In genomic region chr17:16442141-16442540, GRCh38 we compare ENCODE assay signal across 1 cellular context.
TF ChIP-seq lines count a peak whose summit lies in the region.

No MANE protein-coding gene starts in this region.

TF ChIP-seq in K562, 482 proteins besides CTCF, POLR2A, EP300 and RAD21:
- TF ChIP-seq, protein P1, sequence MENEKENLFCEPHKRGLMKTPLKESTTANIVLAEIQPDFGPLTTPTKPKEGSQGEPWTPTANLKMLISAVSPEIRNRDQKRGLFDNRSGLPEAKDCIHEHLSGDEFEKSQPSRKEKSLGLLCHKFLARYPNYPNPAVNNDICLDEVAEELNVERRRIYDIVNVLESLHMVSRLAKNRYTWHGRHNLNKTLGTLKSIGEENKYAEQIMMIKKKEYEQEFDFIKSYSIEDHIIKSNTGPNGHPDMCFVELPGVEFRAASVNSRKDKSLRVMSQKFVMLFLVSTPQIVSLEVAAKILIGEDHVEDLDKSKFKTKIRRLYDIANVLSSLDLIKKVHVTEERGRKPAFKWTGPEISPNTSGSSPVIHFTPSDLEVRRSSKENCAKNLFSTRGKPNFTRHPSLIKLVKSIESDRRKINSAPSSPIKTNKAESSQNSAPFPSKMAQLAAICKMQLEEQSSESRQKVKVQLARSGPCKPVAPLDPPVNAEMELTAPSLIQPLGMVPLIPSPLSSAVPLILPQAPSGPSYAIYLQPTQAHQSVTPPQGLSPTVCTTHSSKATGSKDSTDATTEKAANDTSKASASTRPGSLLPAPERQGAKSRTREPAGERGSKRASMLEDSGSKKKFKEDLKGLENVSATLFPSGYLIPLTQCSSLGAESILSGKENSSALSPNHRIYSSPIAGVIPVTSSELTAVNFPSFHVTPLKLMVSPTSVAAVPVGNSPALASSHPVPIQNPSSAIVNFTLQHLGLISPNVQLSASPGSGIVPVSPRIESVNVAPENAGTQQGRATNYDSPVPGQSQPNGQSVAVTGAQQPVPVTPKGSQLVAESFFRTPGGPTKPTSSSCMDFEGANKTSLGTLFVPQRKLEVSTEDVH (IDR thresholded peaks at IDR 0.05; ENCODE audit: low read depth, partially characterized antibody), result no peak
- no peak for TF ChIP-seq NFATC3 (IDR thresholded peaks at IDR 0.05)
- TF ChIP-seq BMI1 (IDR thresholded peaks at IDR 0.05; ENCODE audit: low read length), result no peak
- no peak for TF ChIP-seq KDM2B (CRISPR knock-in tag; IDR thresholded peaks at IDR 0.05)
- TF ChIP-seq MEIS2 (IDR thresholded peaks at IDR 0.05; ENCODE audit: partially characterized antibody), result no peak
- TF ChIP-seq PRDM10 (IDR thresholded peaks at IDR 0.05; ENCODE audit: partially characterized antibody), result peak; percentile 93
- TF ChIP-seq, protein P2, sequence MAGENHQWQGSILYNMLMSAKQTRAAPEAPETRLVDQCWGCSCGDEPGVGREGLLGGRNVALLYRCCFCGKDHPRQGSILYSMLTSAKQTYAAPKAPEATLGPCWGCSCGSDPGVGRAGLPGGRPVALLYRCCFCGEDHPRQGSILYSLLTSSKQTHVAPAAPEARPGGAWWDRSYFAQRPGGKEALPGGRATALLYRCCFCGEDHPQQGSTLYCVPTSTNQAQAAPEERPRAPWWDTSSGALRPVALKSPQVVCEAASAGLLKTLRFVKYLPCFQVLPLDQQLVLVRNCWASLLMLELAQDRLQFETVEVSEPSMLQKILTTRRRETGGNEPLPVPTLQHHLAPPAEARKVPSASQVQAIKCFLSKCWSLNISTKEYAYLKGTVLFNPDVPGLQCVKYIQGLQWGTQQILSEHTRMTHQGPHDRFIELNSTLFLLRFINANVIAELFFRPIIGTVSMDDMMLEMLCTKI (IDR thresholded peaks at IDR 0.05; ENCODE audit: partially characterized antibody), result no peak
- TF ChIP-seq POLR2AphosphoS5 (IDR thresholded peaks at IDR 0.05; ENCODE audit: control insufficient read depth, insufficient read depth, low read depth, low read length), result peak; percentile 55; the same call in 1 of the 2 replicates
- peak; percentile 11 for TF ChIP-seq POLR2B (IDR thresholded peaks at IDR 0.05; ENCODE audit: low read depth, partially characterized antibody)
- TF ChIP-seq SIN3A (IDR thresholded peaks at IDR 0.05; ENCODE audit: borderline replicate concordance in 2 of 2, control insufficient read depth in 1 of 2, low read depth in 2 of 2, low read length in 2 of 2), result no peak; a peak in 1 of 4 replicates
- peak in 1 of 2 experiments; percentile 28; a peak in 1 of 4 replicates for TF ChIP-seq FOXK2 (conservative IDR thresholded peaks at IDR 0.05 in 1 of 2, IDR thresholded peaks at IDR 0.05 in 1 of 2; ENCODE audit: low read depth in 2 of 2)
- TF ChIP-seq, protein P3, sequence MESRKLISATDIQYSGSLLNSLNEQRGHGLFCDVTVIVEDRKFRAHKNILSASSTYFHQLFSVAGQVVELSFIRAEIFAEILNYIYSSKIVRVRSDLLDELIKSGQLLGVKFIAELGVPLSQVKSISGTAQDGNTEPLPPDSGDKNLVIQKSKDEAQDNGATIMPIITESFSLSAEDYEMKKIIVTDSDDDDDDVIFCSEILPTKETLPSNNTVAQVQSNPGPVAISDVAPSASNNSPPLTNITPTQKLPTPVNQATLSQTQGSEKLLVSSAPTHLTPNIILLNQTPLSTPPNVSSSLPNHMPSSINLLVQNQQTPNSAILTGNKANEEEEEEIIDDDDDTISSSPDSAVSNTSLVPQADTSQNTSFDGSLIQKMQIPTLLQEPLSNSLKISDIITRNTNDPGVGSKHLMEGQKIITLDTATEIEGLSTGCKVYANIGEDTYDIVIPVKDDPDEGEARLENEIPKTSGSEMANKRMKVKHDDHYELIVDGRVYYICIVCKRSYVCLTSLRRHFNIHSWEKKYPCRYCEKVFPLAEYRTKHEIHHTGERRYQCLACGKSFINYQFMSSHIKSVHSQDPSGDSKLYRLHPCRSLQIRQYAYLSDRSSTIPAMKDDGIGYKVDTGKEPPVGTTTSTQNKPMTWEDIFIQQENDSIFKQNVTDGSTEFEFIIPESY (CRISPR knock-in tag; IDR thresholded peaks at IDR 0.05), result no peak
- TF ChIP-seq SUPT5H (IDR thresholded peaks at IDR 0.05), result peak; percentile 16; the same call in 1 of the 2 replicates
- no peak for TF ChIP-seq LARP7 (IDR thresholded peaks at IDR 0.05)
- no peak for TF ChIP-seq XRCC4 (IDR thresholded peaks at IDR 0.05; ENCODE audit: extremely low read depth, insufficient read depth, insufficient read length)
- TF ChIP-seq, protein P4, sequence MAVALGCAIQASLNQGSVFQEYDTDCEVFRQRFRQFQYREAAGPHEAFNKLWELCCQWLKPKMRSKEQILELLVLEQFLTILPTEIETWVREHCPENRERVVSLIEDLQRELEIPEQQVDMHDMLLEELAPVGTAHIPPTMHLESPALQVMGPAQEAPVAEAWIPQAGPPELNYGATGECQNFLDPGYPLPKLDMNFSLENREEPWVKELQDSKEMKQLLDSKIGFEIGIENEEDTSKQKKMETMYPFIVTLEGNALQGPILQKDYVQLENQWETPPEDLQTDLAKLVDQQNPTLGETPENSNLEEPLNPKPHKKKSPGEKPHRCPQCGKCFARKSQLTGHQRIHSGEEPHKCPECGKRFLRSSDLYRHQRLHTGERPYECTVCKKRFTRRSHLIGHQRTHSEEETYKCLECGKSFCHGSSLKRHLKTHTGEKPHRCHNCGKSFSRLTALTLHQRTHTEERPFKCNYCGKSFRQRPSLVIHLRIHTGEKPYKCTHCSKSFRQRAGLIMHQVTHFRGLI (CRISPR knock-in tag; IDR thresholded peaks at IDR 0.05), result no peak
- TF ChIP-seq CEBPB (tag; IDR thresholded peaks at IDR 0.05), result 0 out of 2 replicates have a peak, but pooled peaks have one; percentile 15
- TF ChIP-seq HES1 (IDR thresholded peaks at IDR 0.05; ENCODE audit: low read depth), result no peak
